ENCODE assay signal across 9 cellular contexts in the genomic region with DNA sequence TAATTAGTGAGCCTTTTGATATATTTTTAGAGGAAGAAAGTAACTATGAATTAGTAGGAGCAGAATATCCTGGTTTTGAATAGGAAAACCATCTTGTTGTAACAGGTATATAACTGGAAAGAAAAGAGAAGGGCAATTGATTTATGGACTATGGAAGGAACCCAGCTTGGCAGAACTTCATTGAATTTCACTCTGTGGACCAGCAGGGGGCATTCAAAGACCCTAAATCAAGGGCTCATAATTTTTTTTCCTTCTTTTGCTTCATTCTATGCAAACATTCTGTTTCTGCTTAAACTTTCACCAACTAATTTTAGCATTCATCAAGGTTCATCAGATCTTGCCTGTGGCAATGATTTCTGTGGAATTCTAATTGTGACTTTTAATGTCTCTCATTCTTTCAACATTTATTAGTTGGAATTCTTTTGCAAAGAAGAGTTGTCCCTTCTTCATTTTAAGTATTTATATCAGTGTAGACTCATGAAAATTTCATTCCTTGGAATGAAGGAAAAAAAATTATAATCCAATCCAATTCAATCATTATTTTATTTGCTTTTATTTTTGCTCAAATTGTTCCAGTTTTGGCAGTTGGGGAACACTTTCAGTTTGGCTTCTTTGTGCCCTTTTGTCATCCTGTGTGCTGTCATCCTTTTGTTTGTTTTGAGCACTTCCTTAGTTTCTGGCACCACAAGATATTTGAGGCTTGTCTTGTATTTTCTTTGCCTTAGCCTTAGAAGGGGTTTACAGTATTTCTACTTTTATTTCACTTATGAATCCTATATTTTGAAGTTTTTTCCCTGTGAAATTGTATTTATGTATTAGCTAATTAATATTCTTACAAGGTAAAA. TPM values are rescaled to one million over a fixed set of nuclear protein-coding genes. Genes with fewer than 3 reads are reported as not detected.
DNase-seq lines count a peak whose midpoint lies in the region; ATAC-seq, FAIRE-seq and TF ChIP-seq lines count a peak whose summit lies in the region.
"Had no signal": no experiment of that assay in that cellular context is flagged by ENCODE, and none has a peak within 500 bp of the region (broad histone marks: within the 10 kb centered on the region; RNA-seq: fewer than 3 reads in every experiment).

No MANE protein-coding gene starts in this region.

- peak; percentile 17 for DNase-seq in activated CD8-positive, alpha-beta memory T cell treated with anti-CD3 and anti-CD28 coated beads, Interleukin-2, amount 50 U/mL, for 1 hour (ENCODE audit: extremely low read depth)
- no peak for DNase-seq in activated CD8-positive, alpha-beta memory T cell treated with anti-CD3 and anti-CD28 coated beads, Interleukin-2, amount 50 U/mL, for 48 hours
- DNase-seq in PC-9 (peak in 1 of 2 experiments; percentile 28), K562 (ENCODE audit: extremely low read depth in 1 of 4, low spot score in 3 of 4) (peak; percentile 21 to 44 (median 32)), kidney (no peak)
- peak; percentile 25 for DNase-seq in stimulated activated naive CD8-positive, alpha-beta T cell treated with anti-CD3 and anti-CD28 coated beads, Interleukin-15, Interleukin-2, amounts not matched to agents 100 U/mL and 50 U/mL, for 24 hours

- TF ChIP-seq CTCF in PC-9 (conservative IDR thresholded peaks at IDR 0.05) (peak; percentile 94), K562 (IDR thresholded peaks at IDR 0.05 in 2 of 3, conservative IDR thresholded peaks at IDR 0.05 in 1 of 3; ENCODE audit: insufficient read depth in 2 of 3, low read depth in 1 of 3, low read length in 3 of 3) (peak; percentile 34 to 68 (median 54); a peak in 5 of 6 replicates), kidney (IDR thresholded peaks at IDR 0.05; ENCODE audit: borderline replicate concordance, extremely low read depth, insufficient read depth) (peak; percentile 69)

- TF ChIP-seq RAD21 in K562 (CRISPR knock-in tag; conservative IDR thresholded peaks at IDR 0.05 in 1 of 2, IDR thresholded peaks at IDR 0.05 in 1 of 2): peak; percentile 78 to 80

- intact Hi-C loops in PC-9 (cut with micrococcal nuclease; ENCODE audit: unreplicated experiment) (loop anchor here (1.0 to 5.0 kb wide), 4 partner anchors 133 to 727 kb away; no protein-coding TSS in a partner anchor), K562 (cut with micrococcal nuclease) (loop anchor here (1.0 to 10.0 kb wide), 2 partner anchors 155 to 416 kb away; no protein-coding TSS in a partner anchor), kidney (cut with DNase I) (loop anchor here (10.0 kb wide), 1 partner anchor 735 kb away; no protein-coding TSS in a partner anchor)

- H3K27ac ChIP-seq in PC-9: no peak overlapping the region
- no peak overlapping the region for H3K27ac ChIP-seq in K562 (ENCODE audit: extremely low read depth, low read depth, low read length)
- H3K27ac ChIP-seq in kidney (ENCODE audit: low read depth in 2 of 2, low read length in 2 of 2): no peak overlapping the region
- H3K27ac ChIP-seq: epithelial cell of prostate had no signal

- H3K4me2 ChIP-seq in PC-9: peak overlapping the region; percentile 17; the same call in 1 of the 2 replicates
- H3K4me2 ChIP-seq in K562 (ENCODE audit: insufficient read depth, low read length): no peak overlapping the region

- in situ Hi-C loops in K562 (cut with MboI): loop anchor here (5.0 to 25.0 kb wide), 2 partner anchors 418 to 728 kb away; no protein-coding TSS in a partner anchor

- FAIRE-seq in K562 (lab: Jason Lieb, UNC) (peak; percentile 80), kidney (lab: Jason Lieb, UNC) (peak; percentile 91)

- ATAC-seq in HG02885 (IDR thresholded peaks at IDR 0.05; ENCODE audit: poor library complexity, unreplicated experiment): peak; percentile 49
- peak; percentile 61; the same call in 2 of the 3 replicates for ATAC-seq in K562
- ATAC-seq in stimulated activated naive CD8-positive, alpha-beta T cell treated with anti-CD3 and anti-CD28 coated beads, Interleukin-15, Interleukin-2, amounts not matched to agents 100 U/mL and 50 U/mL, for 24 hours: peak; percentile 19
- no peak for ATAC-seq in HG02870 (IDR thresholded peaks at IDR 0.05; ENCODE audit: unreplicated experiment)

- CTCF ChIA-PET in PC-9 (lab: Charles Lee): interaction anchor here (0.6 to 2.1 kb wide), 3 partner anchors 416 to 727 kb away, joined by 5 to 14 read pairs (median 5); no protein-coding TSS in a partner anchor
- CTCF ChIA-PET in K562 (lab: Yijun Ruan, JAX; ENCODE audit: low intra/inter-chr PET ratio): interaction anchor here (0.6 to 2.1 kb wide), 4 partner anchors 9 to 419 kb away, joined by 3 to 25 read pairs (median 3); no protein-coding TSS in a partner anchor

- no peak for TF ChIP-seq POLR2A in K562 (conservative IDR thresholded peaks at IDR 0.05)

- H3K4me1 ChIP-seq in PC-9 (replicated peaks; ENCODE audit: insufficient read depth): peaks cover 10% of the 10 kb centered on the region
- H3K4me1 ChIP-seq in K562 (replicated peaks in 1 of 2; ENCODE audit: control insufficient read depth in 2 of 2, insufficient read depth in 2 of 2, low read length in 2 of 2): no peaks in the 10 kb centered on the region
- peaks cover 0 to 2% of the 10 kb centered on the region in 2 donors for H3K4me1 ChIP-seq in kidney (ENCODE audit: control insufficient read depth in 1 of 2, insufficient read depth in 1 of 2, low read depth in 1 of 2, low read length in 2 of 2)

- H2AFZ ChIP-seq in PC-9: no peak overlapping the region
- H2AFZ ChIP-seq in K562 (ENCODE audit: low read depth, low read length): no peak overlapping the region

- H3K9me2 ChIP-seq in PC-9 (ENCODE audit: insufficient read depth): no peaks in the 10 kb centered on the region

- H3K79me2 ChIP-seq in PC-9 (ENCODE audit: low read depth) (no peaks in the 10 kb centered on the region), K562 (ENCODE audit: control insufficient read depth, insufficient read depth, low read length) (no peaks in the 10 kb centered on the region)

- POLR2A ChIA-PET in PC-9 (lab: Charles Lee; ENCODE audit: unreplicated experiment) (interaction anchor here (0.5 kb wide), 1 partner anchor 49 kb away, joined by 8 read pairs; no protein-coding TSS in a partner anchor), K562 (lab: Yijun Ruan, JAX) (no interaction called here)

- H3K36me3 ChIP-seq in PC-9 (ENCODE audit: low read depth) (no peaks in the 10 kb centered on the region), K562 (ENCODE audit: control insufficient read depth, insufficient read depth, low read length) (no peaks in the 10 kb centered on the region), kidney (ENCODE audit: control insufficient read depth in 1 of 2, insufficient read depth in 2 of 2, low read length in 2 of 2) (no peaks in the 10 kb centered on the region)

- H4K20me1 ChIP-seq in PC-9 (ENCODE audit: insufficient read depth) (no peaks in the 10 kb centered on the region), K562 (replicated peaks; ENCODE audit: control insufficient read depth, insufficient read depth, low read length) (no peaks in the 10 kb centered on the region)

- H3K9me3 ChIP-seq in PC-9 (ENCODE audit: insufficient read depth, low read depth): no peaks in the 10 kb centered on the region
- no peaks in the 10 kb centered on the region for H3K9me3 ChIP-seq in K562 (replicated peaks; ENCODE audit: control insufficient read depth, insufficient read depth, low read depth, low read length)
- H3K9me3 ChIP-seq in kidney (ENCODE audit: control insufficient read depth in 1 of 2, low read length in 2 of 2): no peaks in the 10 kb centered on the region

- H3K27me3 ChIP-seq in PC-9 (ENCODE audit: insufficient read depth, low read depth) (no peaks in the 10 kb centered on the region), K562 (ENCODE audit: control insufficient read depth in 2 of 2, insufficient read depth in 2 of 2, low read length in 2 of 2) (no peaks in the 10 kb centered on the region)

- no peak overlapping the region for H3K4me3 ChIP-seq in PC-9
- no peak overlapping the region for H3K4me3 ChIP-seq in K562
- no peak overlapping the region for H3K4me3 ChIP-seq in kidney (ENCODE audit: low read length in 2 of 2)

- TF ChIP-seq EP300 in K562 (IDR thresholded peaks at IDR 0.05; ENCODE audit: low read length): no peak

- no peaks in the 10 kb centered on the region for H3F3A ChIP-seq in PC-9 (ENCODE audit: insufficient read depth, low read depth)

- H3K9me1 ChIP-seq in K562 (ENCODE audit: control insufficient read depth, insufficient read depth, low read length): no peaks in the 10 kb centered on the region

- BruUV-seq in PC-9 (replicated peaks; lab: Mats Ljungman, UMichigan) (no TSS peak), K562 (replicated peaks; lab: Mats Ljungman, UMichigan) (no TSS peak)

- H3K9ac ChIP-seq in K562 (ENCODE audit: insufficient read depth in 1 of 2, low read depth in 2 of 2, low read length in 2 of 2): no peak overlapping the region
- H3K9ac ChIP-seq in kidney (ENCODE audit: low read length in 2 of 2): no peak overlapping the region

RNA-seq across cellular contexts. Expression of a gene that starts 30.4 kb away (rescaled TPM):
- total RNA-seq in PC-9 (2021) (12.0 and 12.8 TPM in 2 replicates), K562 (2014; rRNA removed) (0.95 and 0.98 TPM in 2 replicates), K562 (2014; rRNA removed; fragmentation: Illumina TruSeq; extraction: Trizol) (0.80 and 0.86 TPM in 2 replicates), K562 (2015; rRNA removed; fragmentation: Illumina TruSeq; extraction: Trizol) (0.76 and 0.79 TPM in 2 replicates), K562 (2021) (2.0 and 2.3 TPM in 2 replicates), kidney (13.3 TPM)
- total RNA-seq in K562 (2011; cell fraction: chromatin; rRNA removed; ENCODE audit: low replicate concordance): 2.6 and 3.1 TPM in 2 replicates
- total RNA-seq in K562 (2011; cell fraction: nucleolus; rRNA removed): 1.3 and 2.6 TPM in 2 replicates
- 3.2 and 3.9 TPM in 2 replicates for total RNA-seq in K562 (2011; cell fraction: nucleoplasm; rRNA removed)
- polyA plus RNA-seq in K562 (2011; rRNA removed) (2.3 and 2.5 TPM in 2 replicates), K562 (2014; fragmentation: Illumina TruSeq; extraction: Trizol) (1.6 and 1.7 TPM in 2 replicates), K562 (2014; fragmentation: Nextera tagmentation; extraction: Ambion mirVana) (under 1 TPM; 0.25 to 0.59 TPM), K562 (2014; rRNA removed) (1.2 and 1.7 TPM in 2 replicates), kidney (ENCODE audit: insufficient read depth, low read depth, low replicate concordance) (4.9 TPM)
- 0.94 and 1.7 TPM in 2 replicates for polyA plus RNA-seq in K562 (2011; cell fraction: cytosol; rRNA removed)
- 1.1 and 1.4 TPM in 2 replicates for polyA plus RNA-seq in K562 (2011; cell fraction: nucleus; rRNA removed)
- polyA plus RNA-seq in K562 (2012): 1.3 and 2.6 TPM in 2 replicates
- 2.7 and 2.8 TPM in 2 replicates for polyA minus RNA-seq in K562 (2011; rRNA and poly(A)+ RNA removed)
- polyA minus RNA-seq in K562 (2011; cell fraction: cytosol; rRNA and poly(A)+ RNA removed): 1.5 and 1.8 TPM in 2 replicates
- 1.7 and 1.8 TPM in 2 replicates for polyA minus RNA-seq in K562 (2011; cell fraction: nucleus; rRNA and poly(A)+ RNA removed)

RNA-seq across cellular contexts. Expression of a gene that starts 39.9 kb away (rescaled TPM):
- total RNA-seq in PC-9 (2021) (44.9 and 57.7 TPM in 2 replicates), K562 (2014; rRNA removed) (4.7 and 5.7 TPM in 2 replicates), K562 (2014; rRNA removed; fragmentation: Illumina TruSeq; extraction: Trizol) (7.7 and 8.9 TPM in 2 replicates), K562 (2015; rRNA removed; fragmentation: Illumina TruSeq; extraction: Trizol) (7.1 TPM in 2 replicates), K562 (2021) (13.7 and 14.2 TPM in 2 replicates), kidney (196 TPM)
- 29.4 and 39.8 TPM in 2 replicates for total RNA-seq in K562 (2011; cell fraction: chromatin; rRNA removed; ENCODE audit: low replicate concordance)
- 14.0 and 18.4 TPM in 2 replicates for total RNA-seq in K562 (2011; cell fraction: nucleolus; rRNA removed)
- total RNA-seq in K562 (2011; cell fraction: nucleoplasm; rRNA removed): 16.1 and 21.3 TPM in 2 replicates
- polyA plus RNA-seq in K562 (2011; rRNA removed) (6.4 and 6.7 TPM in 2 replicates), K562 (2014; fragmentation: Illumina TruSeq; extraction: Trizol) (2.7 and 3.6 TPM in 2 replicates), K562 (2014; fragmentation: Nextera tagmentation; extraction: Ambion mirVana) (1 to 10 TPM; 1.2 to 1.6 TPM), K562 (2014; rRNA removed) (4.1 and 4.9 TPM in 2 replicates), kidney (ENCODE audit: insufficient read depth, low read depth, low replicate concordance) (6.7 TPM)
- 1.8 and 2.5 TPM in 2 replicates for polyA plus RNA-seq in K562 (2011; cell fraction: cytosol; rRNA removed)
- polyA plus RNA-seq in K562 (2011; cell fraction: nucleus; rRNA removed): 24.5 and 25.4 TPM in 2 replicates
- 2.3 and 5.2 TPM in 2 replicates for polyA plus RNA-seq in K562 (2012)
- 26.5 and 26.9 TPM in 2 replicates for polyA minus RNA-seq in K562 (2011; rRNA and poly(A)+ RNA removed)
- polyA minus RNA-seq in K562 (2011; cell fraction: cytosol; rRNA and poly(A)+ RNA removed): 9.8 and 10.7 TPM in 2 replicates
- 21.9 and 33.7 TPM in 2 replicates for polyA minus RNA-seq in K562 (2011; cell fraction: nucleus; rRNA and poly(A)+ RNA removed)

Comparison
In these comparisons a context has a peak if more than half of its experiments do, and no peak if none do; other contexts are left out.
1. DNase-seq: peak in activated CD8-positive, alpha-beta memory T cell treated with anti-CD3 and anti-CD28 coated beads, Interleukin-2, amount 50 U/mL, for 1 hour (single experiment), K562 (4 of 4) and stimulated activated naive CD8-positive, alpha-beta T cell treated with anti-CD3 and anti-CD28 coated beads, Interleukin-15, Interleukin-2, amounts not matched to agents 100 U/mL and 50 U/mL, for 24 hours (single experiment); none in activated CD8-positive, alpha-beta memory T cell treated with anti-CD3 and anti-CD28 coated beads, Interleukin-2, amount 50 U/mL, for 48 hours (single experiment) and kidney (single experiment).
2. Peak in every context shown above with its lines, with median percentiles within 50 percentile points of each other: CTCF ChIP-seq.